ENCODE assay signal across 27 cellular contexts in the genomic region with DNA sequence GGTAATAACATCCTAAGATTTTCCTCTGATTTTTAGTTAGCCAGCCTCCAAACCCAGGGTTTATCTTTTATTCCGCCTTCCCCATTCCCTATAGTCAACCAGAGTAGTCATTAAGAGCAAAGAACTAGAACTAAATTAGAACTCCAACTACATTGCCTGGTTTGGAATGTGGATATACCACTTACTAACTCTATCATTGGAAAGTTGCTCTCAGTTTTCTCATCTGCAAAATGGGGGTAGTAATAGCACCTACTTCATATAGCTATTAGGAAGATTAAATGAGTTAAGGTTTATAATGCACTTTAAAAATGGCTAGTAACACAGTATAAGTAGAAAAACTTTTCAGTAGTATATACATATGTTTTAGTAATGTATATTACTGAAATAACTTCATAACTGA.
"Had no signal": no experiment of that assay in that cellular context is flagged by ENCODE, and none has a peak within 500 bp of the region (broad histone marks: within the 10 kb centered on the region; RNA-seq: fewer than 3 reads in every experiment).

No MANE protein-coding gene starts in this region.

- H3K27ac Mint-ChIP-seq: natural killer cell; nephron; neural progenitor cell; progenitor cell of endocrine pancreas; stimulated activated memory B cell treated with anti-CD40 and anti-IgM and Interleukin-4, amounts not matched to agents 10 μg/mL and 1 μg/mL and 100 μg/mL, for 72 hours; stimulated activated naive CD8-positive, alpha-beta T cell treated with anti-CD3 and anti-CD28 coated beads, Interleukin-15, amount 100 ng/mL, for 72 hours; type B pancreatic cell had no signal

- H3K9me3 Mint-ChIP-seq: natural killer cell; nephron; neural progenitor cell; stimulated activated naive CD8-positive, alpha-beta T cell treated with anti-CD3 and anti-CD28 coated beads, Interleukin-15, amount 100 ng/mL, for 72 hours; type B pancreatic cell had no signal

- H3K27me3 Mint-ChIP-seq: progenitor cell of endocrine pancreas; stimulated activated memory B cell treated with anti-CD40 and anti-IgM and Interleukin-4, amounts not matched to agents 10 μg/mL and 1 μg/mL and 100 μg/mL, for 72 hours; stimulated activated naive CD8-positive, alpha-beta T cell treated with anti-CD3 and anti-CD28 coated beads, Interleukin-15, amount 100 ng/mL, for 72 hours; type B pancreatic cell had no signal

- ATAC-seq: natural killer cell; psoas muscle; right cardiac atrium; sciatic nerve; stimulated activated memory B cell treated with anti-CD40 and anti-IgM and Interleukin-4, amounts not matched to agents 10 μg/mL and 1 μg/mL and 100 μg/mL, for 72 hours; stimulated activated naive CD8-positive, alpha-beta T cell treated with anti-CD3 and anti-CD28 coated beads, Interleukin-15, amount 100 ng/mL, for 72 hours; stimulated activated naive CD8-positive, alpha-beta T cell treated with anti-CD3 and anti-CD28 coated beads, Interleukin-15, Interleukin-2, amounts not matched to agents 100 U/mL and 50 U/mL, for 24 hours; upper lobe of right lung had no signal

- H3K9me3 ChIP-seq: ovary, psoas muscle, suprapubic skin, testis, tibial artery, transverse colon, upper lobe of right lung, uterus had no signal

- H3K4me1 Mint-ChIP-seq: natural killer cell; nephron; neural progenitor cell; stimulated activated memory B cell treated with anti-CD40 and anti-IgM and Interleukin-4, amounts not matched to agents 10 μg/mL and 1 μg/mL and 100 μg/mL, for 72 hours had no signal

- DNase-seq: natural killer cell; occipital lobe; ovary; psoas muscle; right cardiac atrium; spleen; stimulated activated CD4-positive, alpha-beta T cell treated with anti-CD3 and anti-CD28 coated beads, Interleukin-12 subunit alpha, Interleukin-12 subunit beta, amount 100 ng/mL, for 4 hours; stimulated activated CD4-positive, alpha-beta T cell treated with anti-CD3 and anti-CD28 coated beads, Interleukin-1b, Interleukin-23, amount 100 ng/mL, for 48 hours; stimulated activated CD4-positive, alpha-beta T cell treated with anti-CD3 and anti-CD28 coated beads, Interleukin-4, amount 100 ng/mL, for 1 hour; stimulated activated CD4-positive, alpha-beta T cell treated with anti-CD3 and anti-CD28 coated beads, Interleukin-4, amount 100 ng/mL, for 4 hours; stimulated activated CD8-positive, alpha-beta memory T cell treated with anti-CD3 and anti-CD28 coated beads, Interleukin-4, amount 100 ng/mL, for 48 hours; stimulated activated naive CD4-positive, alpha-beta T cell; stimulated activated naive CD8-positive, alpha-beta T cell treated with anti-CD3 and anti-CD28 coated beads, Interleukin-15, amount 100 ng/mL, for 72 hours; stimulated activated naive CD8-positive, alpha-beta T cell treated with anti-CD3 and anti-CD28 coated beads, Interleukin-15, Interleukin-2, amounts not matched to agents 100 U/mL and 50 U/mL, for 24 hours; substantia nigra; testis; tibial artery; transverse colon; upper lobe of right lung; uterus had no signal

- H3K4me3 Mint-ChIP-seq: natural killer cell; nephron; neural progenitor cell; stimulated activated memory B cell treated with anti-CD40 and anti-IgM and Interleukin-4, amounts not matched to agents 10 μg/mL and 1 μg/mL and 100 μg/mL, for 72 hours; stimulated activated naive CD8-positive, alpha-beta T cell treated with anti-CD3 and anti-CD28 coated beads, Interleukin-15, amount 100 ng/mL, for 72 hours; type B pancreatic cell had no signal
